ENCODE assay signal across 9 cellular contexts in genomic region chr1:68347415-68347814, GRCh38.
A peak's percentile ranks its signal among the peaks of the same experiment; 100 is the strongest.
DNase-seq lines count a peak whose midpoint lies in the region; ATAC-seq and TF ChIP-seq lines count a peak whose summit lies in the region.
"Had no signal": no experiment of that assay in that cellular context is flagged by ENCODE, and none has a peak within 500 bp of the region (broad histone marks: within the 10 kb centered on the region; RNA-seq: fewer than 3 reads in every experiment).

No MANE protein-coding gene starts in this region.

- H3K4me3 ChIP-seq in uterus: no peak overlapping the region
- H3K4me3 ChIP-seq in tibial nerve: no peak overlapping the region
- H3K4me3 ChIP-seq: skin epidermis had no signal

- no peaks in the 10 kb centered on the region for H3K27me3 ChIP-seq in uterus
- no peaks in the 10 kb centered on the region for H3K27me3 ChIP-seq in tibial nerve

- WGBS in tibial nerve, 2 donors: 77 to 78% methylated on average over 2 of the region's 2 CpGs

- H3K9me3 ChIP-seq in uterus: no peaks in the 10 kb centered on the region
- H3K9me3 ChIP-seq in tibial nerve: peaks cover 0 to 2% (median 0%) of the 10 kb centered on the region in 4 donors

- no peak for TF ChIP-seq CTCF in uterus (IDR thresholded peaks at IDR 0.05)
- no peak for TF ChIP-seq CTCF in tibial nerve (IDR thresholded peaks at IDR 0.05)

- TF ChIP-seq EP300 in tibial nerve (IDR thresholded peaks at IDR 0.05): peak in 1 of 2 donors; percentile 57

- H3K36me3 ChIP-seq in uterus (no peaks in the 10 kb centered on the region), tibial nerve (no peaks in the 10 kb centered on the region)

- TF ChIP-seq POLR2A in uterus (IDR thresholded peaks at IDR 0.05) (no peak), tibial nerve (IDR thresholded peaks at IDR 0.05) (no peak)

- peak; percentile 11 to 31 for DNase-seq in left colon
- no peak for DNase-seq in stimulated activated CD4-positive, alpha-beta T cell treated with anti-CD3 and anti-CD28 coated beads, Interleukin-12 subunit alpha, Interleukin-12 subunit beta, amount 100 ng/mL, for 4 hours
- no peak for DNase-seq in stimulated activated CD8-positive, alpha-beta memory T cell treated with anti-CD3 and anti-CD28 coated beads, Interleukin-4, amount 100 ng/mL, for 48 hours
- no peak for DNase-seq in uterus
- no peak for DNase-seq in tibial nerve (ENCODE audit: low spot score in 2 of 2)

- H3K4me1 ChIP-seq in uterus: no peaks in the 10 kb centered on the region
- H3K4me1 ChIP-seq in tibial nerve: peaks cover 0 to 5% (median 0%) of the 10 kb centered on the region in 4 donors

- intact Hi-C loops in left colon (cut with DNase I, micrococcal nuclease) (loop anchor here (10.0 kb wide), 2 partner anchors 233 to 493 kb away; no protein-coding TSS in a partner anchor), uterus (cut with DNase I; ENCODE audit: low total_unique reads) (loop anchor here (5.0 kb wide), 1 partner anchor 230 kb away; no protein-coding TSS in a partner anchor)

- H3K27ac ChIP-seq in uterus (no peak overlapping the region), tibial nerve (no peak overlapping the region)
- H3K27ac ChIP-seq: skin epidermis had no signal

- ATAC-seq in GM18511 (IDR thresholded peaks at IDR 0.05; ENCODE audit: unreplicated experiment): peak; percentile 97
- ATAC-seq in GM21723 (IDR thresholded peaks at IDR 0.05; ENCODE audit: unreplicated experiment): peak; percentile 97
- peak; percentile 83 for ATAC-seq in HG03558 (IDR thresholded peaks at IDR 0.05; ENCODE audit: extremely low read depth, unreplicated experiment)
- ATAC-seq in left colon: no peak

Comparison
In these comparisons a context has a peak if more than half of its experiments do, and no peak if none do; other contexts are left out.
1. DNase-seq: peak in left colon (2 of 2); none in stimulated activated CD4-positive, alpha-beta T cell treated with anti-CD3 and anti-CD28 coated beads, Interleukin-12 subunit alpha, Interleukin-12 subunit beta, amount 100 ng/mL, for 4 hours (single experiment), stimulated activated CD8-positive, alpha-beta memory T cell treated with anti-CD3 and anti-CD28 coated beads, Interleukin-4, amount 100 ng/mL, for 48 hours (single experiment), uterus (0 of 2) and tibial nerve (0 of 2).